ENCODE assay signal across 25 cellular contexts in the genomic region with DNA sequence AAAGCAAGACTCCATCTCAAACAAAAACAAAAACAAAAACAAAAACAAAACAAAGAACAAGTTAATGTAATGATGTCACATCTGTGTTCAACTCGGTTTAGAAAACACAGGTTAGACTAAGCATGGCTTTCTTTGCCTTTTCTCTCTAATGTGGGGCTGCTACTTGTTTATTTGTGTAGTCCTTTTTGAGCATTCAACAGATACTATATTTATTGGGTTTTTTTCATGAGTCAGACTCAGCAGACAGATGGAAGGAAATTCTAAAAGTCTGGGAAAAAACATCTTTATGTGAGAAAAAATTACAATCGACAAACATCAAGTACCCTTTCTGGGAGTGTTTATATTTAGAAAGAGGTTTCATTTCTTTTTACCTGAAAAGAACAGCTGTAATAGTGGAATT. TPM values are rescaled to one million over a fixed set of nuclear protein-coding genes. Genes with fewer than 3 reads are reported as not detected.
"Had no signal": no experiment of that assay in that cellular context is flagged by ENCODE, and none has a peak within 500 bp of the region (broad histone marks: within the 10 kb centered on the region; RNA-seq: fewer than 3 reads in every experiment).

No MANE protein-coding gene starts in this region.

- H3K36me3 ChIP-seq: gastrocnemius medialis, heart right ventricle, left ventricle myocardium inferior, lower lobe of right lung, prostate gland, vagina had no signal

- H2AFZ ChIP-seq: parathyroid adenoma had no signal

- H3K79me2 ChIP-seq: parathyroid adenoma had no signal

- H3K27ac ChIP-seq: dorsolateral prefrontal cortex, gastrocnemius medialis, heart right ventricle, left ventricle myocardium inferior, lower lobe of right lung, parathyroid adenoma, prostate gland, vagina had no signal

- DNase-seq: cortex of kidney; dorsolateral prefrontal cortex; effector memory CD4-positive, alpha-beta T cell; gastrocnemius medialis; heart right ventricle; kidney; left cardiac atrium; left ventricle myocardium inferior; lower lobe of right lung; naive B cell; nephron progenitor cell; retina; stimulated activated CD4-positive, alpha-beta T cell treated with anti-CD3 and anti-CD28 coated beads, Interleukin-12 subunit alpha, Interleukin-12 subunit beta, amount 100 ng/mL, for 4 hours; stimulated activated naive CD4-positive, alpha-beta T cell had no signal

- H3K4me1 ChIP-seq: heart right ventricle, left ventricle myocardium inferior, lower lobe of right lung, parathyroid adenoma, prostate gland, vagina had no signal

- H3K4me3 ChIP-seq: dorsolateral prefrontal cortex, gastrocnemius medialis, heart right ventricle, left ventricle myocardium inferior, lower lobe of right lung, prostate gland, vagina had no signal

- FAIRE-seq: endometrium, kidney had no signal

- H3K9me3 ChIP-seq: gastrocnemius medialis, lower lobe of right lung, prostate gland, vagina had no signal

- H3K27me3 ChIP-seq: gastrocnemius medialis, vagina had no signal

- ATAC-seq: esophagus mucosa, gastrocnemius medialis, heart right ventricle, left cardiac atrium, lower lobe of right lung, sciatic nerve had no signal

RNA-seq across cellular contexts. Expression of a gene that starts 44.8 kb away (rescaled TPM):
- total RNA-seq: cerebellum, dorsolateral prefrontal cortex, fibroblast of villous mesenchyme, heart right ventricle, left cardiac atrium, left ventricle myocardium inferior, lower lobe of right lung, mesothelial cell of epicardium, omental fat pad, prostate gland, sciatic nerve, skeletal muscle tissue, vagina had no signal
- polyA plus RNA-seq: heart right ventricle had no signal
